23 cellular contexts compared by ENCODE assay signal in genomic region chr7:131532570-131533091, GRCh38. TPM values are rescaled to one million over a fixed set of nuclear protein-coding genes. Genes with fewer than 3 reads are reported as not detected.
A peak's percentile ranks its signal among the peaks of the same experiment; 100 is the strongest.
DNase-seq lines count a peak whose midpoint lies in the region; ATAC-seq and TF ChIP-seq lines count a peak whose summit lies in the region.
"Had no signal": no experiment of that assay in that cellular context is flagged by ENCODE, and none has a peak within 500 bp of the region (broad histone marks: within the 10 kb centered on the region; RNA-seq: fewer than 3 reads in every experiment).

No MANE protein-coding gene starts in this region.

- POLR2A ChIA-PET in WTC11 (lab: Charles Lee) = interaction anchor here (0.6 kb wide), 1 partner anchor 14 kb away, joined by 3 read pairs; no protein-coding TSS in a partner anchor

- peak overlapping the region; percentile 74 for H3K27ac Mint-ChIP-seq in WTC11
- H3K27ac Mint-ChIP-seq: activated naive CD4-positive, alpha-beta T cell treated with anti-CD3 and anti-CD28 coated beads, Interleukin-2, amount 50 U/mL, for 24 hours; immature natural killer cell had no signal

- no peaks in the 10 kb centered on the region for H3K9me3 ChIP-seq in gastroesophageal sphincter
- H3K9me3 ChIP-seq in subcutaneous abdominal adipose tissue (ENCODE audit: control insufficient read depth in 5 of 5, low read length in 5 of 5) = no peaks in the 10 kb centered on the region
- H3K9me3 ChIP-seq: SK-N-SH had no signal

- ATAC-seq in WTC11 = no peak
- ATAC-seq in gastroesophageal sphincter = no peak
- no peak for ATAC-seq in GM21390 (IDR thresholded peaks at IDR 0.05; ENCODE audit: unreplicated experiment)

- H3K4me1 Mint-ChIP-seq in WTC11 = peaks cover 76% of the 10 kb centered on the region
- H3K4me1 Mint-ChIP-seq: activated naive CD4-positive, alpha-beta T cell treated with anti-CD3 and anti-CD28 coated beads, Interleukin-2, amount 50 U/mL, for 24 hours; central memory CD8-positive, alpha-beta T cell; immature natural killer cell had no signal

- H3K27ac ChIP-seq in gastroesophageal sphincter = peak overlapping the region in 3 of 4 donors; percentile 54 to 65 (median 60)
- H3K27ac ChIP-seq in subcutaneous abdominal adipose tissue (ENCODE audit: low read depth, low read length) = peak overlapping the region; percentile 74
- H3K27ac ChIP-seq: hepatocyte, RWPE1 had no signal

- 40% methylated on average over 1 of the region's 10 CpGs; no CpG with 5 or more reads in 1 of the 2 donors for WGBS in gastroesophageal sphincter (ENCODE audit: low coverage in 1 of 2), 2 donors

- no peak for TF ChIP-seq CTCF in WTC11 (IDR thresholded peaks at IDR 0.05)
- no peak for TF ChIP-seq CTCF in gastroesophageal sphincter (IDR thresholded peaks at IDR 0.05)

- no peaks in the 10 kb centered on the region for H3K27me3 Mint-ChIP-seq in WTC11 (ENCODE audit: low read depth)
- H3K27me3 Mint-ChIP-seq: activated naive CD4-positive, alpha-beta T cell treated with anti-CD3 and anti-CD28 coated beads, Interleukin-2, amount 50 U/mL, for 24 hours had no signal

- H3K36me3 ChIP-seq in gastroesophageal sphincter (no peaks in the 10 kb centered on the region), subcutaneous abdominal adipose tissue (ENCODE audit: control insufficient read depth in 5 of 5, insufficient read depth in 5 of 5, low read length in 5 of 5) (no peaks in the 10 kb centered on the region)

- H3K27me3 ChIP-seq in gastroesophageal sphincter (no peaks in the 10 kb centered on the region), subcutaneous abdominal adipose tissue (ENCODE audit: control insufficient read depth in 5 of 5, insufficient read depth in 4 of 5, low read length in 5 of 5) (peaks cover 0 to 5% (median 0%) of the 10 kb centered on the region in 5 donors)
- H3K27me3 ChIP-seq: dorsolateral prefrontal cortex, hepatocyte had no signal

- DNase-seq in WTC11 (ENCODE audit: low spot score) (no peak), lung microvascular endothelial cell (ENCODE audit: low read depth in 2 of 2) (peak; percentile 62 to 71), COLO829 (ENCODE audit: low spot score) (no peak), GM19240 (ENCODE audit: insufficient read length, low spot score) (no peak), NCI-H345 treated with DMSO at 0.1 percent for 48 hours (lab: John Stamatoyannopoulos, UW; ENCODE audit: unreplicated experiment) (no peak)
- DNase-seq: activated CD4-positive, alpha-beta T cell treated with anti-CD3 and anti-CD28 coated beads, Interleukin-2, amount 50 U/mL, for 1 hour; C1 segment of cervical spinal cord; dorsolateral prefrontal cortex; immature natural killer cell; NCI-H1105 treated with DMSO at 0.1 percent for 48 hours; NCI-H2029; NCI-H226; NCI-H748 treated with DMSO at 0.1 percent for 48 hours; SK-N-SH; T-helper 2 cell had no signal

- H3K4me1 ChIP-seq in gastroesophageal sphincter = no peaks in the 10 kb centered on the region
- H3K4me1 ChIP-seq in subcutaneous abdominal adipose tissue (ENCODE audit: control insufficient read depth in 5 of 5, insufficient read depth in 5 of 5, low read length in 5 of 5) = peaks cover 0 to 45% (median 2%) of the 10 kb centered on the region in 5 donors

- peaks cover 25% of the 10 kb centered on the region for H3K36me3 Mint-ChIP-seq in WTC11
- H3K36me3 Mint-ChIP-seq: activated naive CD4-positive, alpha-beta T cell treated with anti-CD3 and anti-CD28 coated beads, Interleukin-2, amount 50 U/mL, for 24 hours; immature natural killer cell had no signal

- no peak overlapping the region for H3K9ac ChIP-seq in subcutaneous abdominal adipose tissue (ENCODE audit: low read length in 5 of 5)
- H3K9ac ChIP-seq: SK-N-SH had no signal

- H3K4me3 ChIP-seq in gastroesophageal sphincter (no peak overlapping the region), subcutaneous abdominal adipose tissue (ENCODE audit: low read depth in 1 of 5, low read length in 5 of 5) (no peak overlapping the region)
- H3K4me3 ChIP-seq: dorsolateral prefrontal cortex, hepatocyte, smooth muscle cell had no signal

- H3K4me3 Mint-ChIP-seq in WTC11 = no peak overlapping the region
- H3K4me3 Mint-ChIP-seq: activated naive CD4-positive, alpha-beta T cell treated with anti-CD3 and anti-CD28 coated beads, Interleukin-2, amount 50 U/mL, for 24 hours; central memory CD8-positive, alpha-beta T cell; immature natural killer cell had no signal

- no peak for TF ChIP-seq EP300 in gastroesophageal sphincter (IDR thresholded peaks at IDR 0.05)

- TF ChIP-seq POLR2A in gastroesophageal sphincter (IDR thresholded peaks at IDR 0.05) = no peak

- CTCF ChIA-PET in WTC11 (lab: Charles Lee) = interaction anchor here (1.0 kb wide), 1 partner anchor 13 kb away, joined by 3 read pairs; no protein-coding TSS in a partner anchor

- no peaks in the 10 kb centered on the region for H3K9me3 Mint-ChIP-seq in WTC11
- H3K9me3 Mint-ChIP-seq: activated naive CD4-positive, alpha-beta T cell treated with anti-CD3 and anti-CD28 coated beads, Interleukin-2, amount 50 U/mL, for 24 hours; central memory CD8-positive, alpha-beta T cell; immature natural killer cell had no signal

TF ChIP-seq in WTC11, 78 proteins besides CTCF, POLR2A, EP300 and RAD21:
- TF ChIP-seq ATF3 (CRISPR knock-in tag; conservative IDR thresholded peaks at IDR 0.05) = no peak
- TF ChIP-seq MLX (CRISPR knock-in tag; IDR thresholded peaks at IDR 0.05) = no peak
- no peak for TF ChIP-seq ZNF671 (CRISPR knock-in tag; IDR thresholded peaks at IDR 0.05)
- TF ChIP-seq ZBTB21 (CRISPR knock-in tag; IDR thresholded peaks at IDR 0.05; ENCODE audit: borderline replicate concordance) = no peak
- TF ChIP-seq SMAD4 (CRISPR knock-in tag; IDR thresholded peaks at IDR 0.05) = no peak
- TF ChIP-seq ZSCAN18 (CRISPR knock-in tag; IDR thresholded peaks at IDR 0.05) = no peak
- no peak for TF ChIP-seq MYBL2 (CRISPR knock-in tag; IDR thresholded peaks at IDR 0.05)

RNA-seq across cellular contexts. Expression of gene PODXL, which starts 23.8 kb away (rescaled TPM):
- total RNA-seq in WTC11 (2021) (483 to 623 TPM (median 614 TPM) in 3 replicates), gastroesophageal sphincter (10 to 100 TPM; 13.2 to 40.2 (median 26.6) TPM), lung microvascular endothelial cell (75.0 and 152 TPM in 2 replicates)

Comparison
In these comparisons a context has a peak if more than half of its experiments do, and no peak if none do; other contexts are left out.
1. DNase-seq: peak in lung microvascular endothelial cell (2 of 2); none in WTC11 (single experiment), COLO829 (single experiment), GM19240 (single experiment) and NCI-H345 treated with DMSO at 0.1 percent for 48 hours (single experiment).